14 cellular contexts compared by ENCODE assay signal in the genomic region with DNA sequence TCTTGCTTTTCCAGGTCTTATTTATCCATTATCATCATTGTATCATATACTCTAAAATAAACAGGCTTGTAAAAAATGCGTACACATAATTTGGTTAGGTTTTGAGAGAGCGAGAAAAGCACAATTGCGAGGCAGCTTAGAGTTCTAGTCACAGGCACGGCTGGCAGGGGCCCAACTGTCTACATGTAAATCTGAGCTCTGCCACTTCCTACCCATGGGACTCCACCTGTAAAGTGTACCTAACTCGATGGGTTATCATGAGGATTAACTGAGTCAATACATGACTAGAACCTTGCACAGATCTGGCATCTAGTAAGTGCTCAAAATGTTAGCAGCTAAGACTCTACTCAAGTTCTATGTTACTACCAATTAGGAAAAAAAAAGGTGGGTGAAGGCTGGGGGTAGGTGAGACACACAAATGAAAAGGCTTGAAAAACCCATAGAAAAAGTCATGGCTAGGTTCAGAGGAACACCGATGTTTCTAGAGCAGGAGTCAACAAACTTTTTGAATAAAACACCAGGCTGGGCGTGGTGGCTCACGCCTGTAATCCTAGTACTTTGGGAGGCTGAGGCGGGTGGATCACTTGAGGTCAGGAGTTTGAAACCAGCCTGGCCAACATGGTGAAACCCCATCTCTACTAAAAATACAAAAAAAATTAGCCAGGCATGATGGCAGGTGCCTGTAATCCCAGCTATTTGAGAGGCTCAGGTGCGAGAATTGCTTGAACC. TPM values are rescaled to one million over a fixed set of nuclear protein-coding genes. Genes with fewer than 3 reads are reported as not detected.
A peak's percentile ranks its signal among the peaks of the same experiment; 100 is the strongest.
DNase-seq lines count a peak whose midpoint lies in the region; ATAC-seq, FAIRE-seq and TF ChIP-seq lines count a peak whose summit lies in the region.
"Had no signal": no experiment of that assay in that cellular context is flagged by ENCODE, and none has a peak within 500 bp of the region (broad histone marks: within the 10 kb centered on the region; RNA-seq: fewer than 3 reads in every experiment).

No MANE protein-coding gene starts in this region.

- FAIRE-seq in astrocyte (lab: Jason Lieb, UNC), result no peak

- H3K27ac ChIP-seq in astrocyte (ENCODE audit: low read depth, low read length), result no peak overlapping the region
- H3K27ac ChIP-seq: epithelial cell of prostate, upper lobe of right lung had no signal

- peaks cover 18% of the 10 kb centered on the region for H3K36me3 Mint-ChIP-seq in astrocyte (ENCODE audit: low read depth, unreplicated experiment)

- H3K27ac Mint-ChIP-seq in astrocyte (ENCODE audit: unreplicated experiment), result peak overlapping the region; percentile 18
- H3K27ac Mint-ChIP-seq: nephron progenitor cell had no signal

- H3K79me2 ChIP-seq in astrocyte (ENCODE audit: insufficient read depth, low read length), result no peaks in the 10 kb centered on the region

- H2AFZ ChIP-seq in astrocyte (ENCODE audit: low read depth, low read length), result no peak overlapping the region

- H3K4me2 ChIP-seq in astrocyte (ENCODE audit: low read length), result no peak overlapping the region

- peaks cover 4% of the 10 kb centered on the region for H3K4me1 ChIP-seq in astrocyte (ENCODE audit: insufficient read depth, low read length)

- H3K4me3 Mint-ChIP-seq in astrocyte (ENCODE audit: unreplicated experiment), result no peak overlapping the region
- H3K4me3 Mint-ChIP-seq: nephron progenitor cell had no signal

- H4K20me1 ChIP-seq in astrocyte (ENCODE audit: insufficient read depth, low read length), result no peaks in the 10 kb centered on the region

- H3K36me3 ChIP-seq in astrocyte (ENCODE audit: insufficient read depth, low read length), result peaks cover 8% of the 10 kb centered on the region

- H3K4me3 ChIP-seq in astrocyte (ENCODE audit: insufficient read depth, low read depth, low read length), result no peak overlapping the region
- H3K4me3 ChIP-seq: upper lobe of right lung had no signal

- no peaks in the 10 kb centered on the region for H3K27me3 ChIP-seq in astrocyte (ENCODE audit: insufficient read depth, low read length)
- H3K27me3 ChIP-seq: upper lobe of right lung had no signal

- peaks cover 17% of the 10 kb centered on the region for H3K4me1 Mint-ChIP-seq in astrocyte (ENCODE audit: low read depth, unreplicated experiment)
- H3K4me1 Mint-ChIP-seq: nephron progenitor cell had no signal

- H3K9me3 Mint-ChIP-seq in astrocyte (ENCODE audit: unreplicated experiment), result no peaks in the 10 kb centered on the region
- H3K9me3 Mint-ChIP-seq: nephron progenitor cell had no signal

- ATAC-seq in HG03108 (IDR thresholded peaks at IDR 0.05; ENCODE audit: unreplicated experiment), result peak; percentile 40
- ATAC-seq in HG02973 (IDR thresholded peaks at IDR 0.05; ENCODE audit: unreplicated experiment), result no peak
- no peak for ATAC-seq in GM19023 (IDR thresholded peaks at IDR 0.05; ENCODE audit: unreplicated experiment)
- ATAC-seq: upper lobe of right lung had no signal

- peak; percentile 62 for DNase-seq in activated CD4-positive, alpha-beta T cell treated with anti-CD3 and anti-CD28 coated beads, Interleukin-2, amount 50 U/mL, for 1 hour
- DNase-seq in astrocyte (ENCODE audit: low read depth) (no peak), GM19238 (ENCODE audit: insufficient read length, low spot score) (no peak), NAMALWA (ENCODE audit: low spot score) (no peak)
- peak; percentile 60 for DNase-seq in stimulated activated CD8-positive, alpha-beta memory T cell treated with anti-CD3 and anti-CD28 coated beads, Interleukin-4, amount 100 ng/mL, for 48 hours
- DNase-seq: H7, NCI-H1092, NCI-H774, nephron progenitor cell, upper lobe of right lung had no signal

- no peak for TF ChIP-seq CTCF in astrocyte (IDR thresholded peaks at IDR 0.05; ENCODE audit: insufficient read depth, low read depth, low read length)

- no peak overlapping the region for H3K9ac ChIP-seq in astrocyte (ENCODE audit: low read length)

- no peaks in the 10 kb centered on the region for H3K9me3 ChIP-seq in astrocyte (ENCODE audit: insufficient read depth, low read depth, low read length)
- H3K9me3 ChIP-seq: upper lobe of right lung had no signal

- H3K27me3 Mint-ChIP-seq in astrocyte (ENCODE audit: low read depth, unreplicated experiment), result no peaks in the 10 kb centered on the region

RNA-seq across cellular contexts. Expression of a gene that starts 36.2 kb away (rescaled TPM):
- 128 and 148 TPM in 2 replicates for total RNA-seq in astrocyte

RNA-seq across cellular contexts. Expression of a gene that starts 36.2 kb away (rescaled TPM):
- total RNA-seq in astrocyte, result 15.1 TPM in 2 replicates

RNA-seq across cellular contexts. Expression of a gene that starts 53.0 kb away (rescaled TPM):
- 144 and 145 TPM in 2 replicates for total RNA-seq in astrocyte

Comparison
In these comparisons a context has a peak if more than half of its experiments do, and no peak if none do; other contexts are left out.
1. DNase-seq: peak in activated CD4-positive, alpha-beta T cell treated with anti-CD3 and anti-CD28 coated beads, Interleukin-2, amount 50 U/mL, for 1 hour (single experiment) and stimulated activated CD8-positive, alpha-beta memory T cell treated with anti-CD3 and anti-CD28 coated beads, Interleukin-4, amount 100 ng/mL, for 48 hours (single experiment); none in astrocyte (single experiment), GM19238 (single experiment) and NAMALWA (single experiment).